Comparison of ENCODE assay signal across 31 cellular contexts in genomic region chr17:46809110-46809571, GRCh38. TPM values are rescaled to one million over a fixed set of nuclear protein-coding genes. Genes with fewer than 3 reads are reported as not detected.
DNase-seq lines count a peak whose midpoint lies in the region; ATAC-seq and TF ChIP-seq lines count a peak whose summit lies in the region.
"Had no signal": no experiment of that assay in that cellular context is flagged by ENCODE, and none has a peak within 500 bp of the region (broad histone marks: within the 10 kb centered on the region; RNA-seq: fewer than 3 reads in every experiment).

No MANE protein-coding gene starts in this region.

- no peak overlapping the region for H3K27ac ChIP-seq in upper lobe of right lung
- H3K27ac ChIP-seq: esophagus muscularis mucosa, gastrocnemius medialis, GM23248, SJSA1, stomach, tibial nerve had no signal

- DNase-seq in NCI-H82 (lab: John Stamatoyannopoulos, UW) (peak; percentile 48), NCI-H82 treated with DMSO at 0.1 percent for 48 hours (lab: John Stamatoyannopoulos, UW; ENCODE audit: unreplicated experiment) (no peak), NCI-H526 treated with DMSO at 0.1 percent for 48 hours (lab: John Stamatoyannopoulos, UW) (peak; percentile 87), iPS-NIHi11 (ENCODE audit: low spot score) (peak; percentile 74), upper lobe of right lung (no peak), SIG-M5 (lab: John Stamatoyannopoulos, UW) (no peak)
- no peak for DNase-seq in activated CD4-positive, alpha-beta T cell treated with anti-CD3 and anti-CD28 coated beads for 36 hours
- no peak for DNase-seq in activated CD4-positive, CD25-positive, alpha-beta regulatory T cell (lab: John Stamatoyannopoulos, UW)
- DNase-seq: activated CD4-positive, alpha-beta T cell treated with anti-CD3 and anti-CD28 coated beads, Interleukin-2, amount 50 U/mL, for 4 hours; activated effector memory CD4-positive, alpha-beta T cell treated with Interleukin-2 at 50 U/mL for 16 hours; DND-41; effector memory CD4-positive, alpha-beta T cell; gastrocnemius medialis; GM23248; kidney glomerular epithelial cell; mammary epithelial cell; MM.1S; NCI-H1417 treated with DMSO at 0.1 percent for 48 hours; NCI-H2171; NK-92 treated with Interleukin-12 subunit alpha and Interleukin-12 subunit beta, amount 100 ng/mL, for 24 hours; retina; stimulated activated CD4-positive, alpha-beta T cell treated with anti-CD3 and anti-CD28 coated beads, Interleukin-4, amount 100 ng/mL, for 4 hours; stomach had no signal

- no peaks in the 10 kb centered on the region for H3K4me1 ChIP-seq in upper lobe of right lung
- H3K4me1 ChIP-seq: gastrocnemius medialis, SJSA1, stomach, tibial nerve had no signal

- CTCF ChIA-PET in activated CD4-positive, alpha-beta T cell treated with anti-CD3 and anti-CD28 coated beads for 36 hours (lab: Charles Lee) = interaction anchor here (1.5 kb wide), 1 partner anchor 26 kb away, joined by 5 read pairs; no protein-coding TSS in a partner anchor

- intact Hi-C loops in upper lobe of right lung (cut with DNase I) = no loop called here
- intact Hi-C loops in activated CD4-positive, alpha-beta T cell treated with anti-CD3 and anti-CD28 coated beads for 36 hours (cut with DNase I, micrococcal nuclease) = no loop called here

- H3K9me3 Mint-ChIP-seq in activated CD4-positive, alpha-beta T cell treated with anti-CD3 and anti-CD28 coated beads for 36 hours (ENCODE audit: low read depth) = no peaks in the 10 kb centered on the region
- H3K9me3 Mint-ChIP-seq: T-helper 1 cell treated with Interleukin-12 subunit alpha and Interleukin-12 subunit beta and Interleukin-4 antibody, amounts not matched to agents 30 μg/mL and 1 μg/mL, for 36 hours had no signal

- no peaks in the 10 kb centered on the region for H3K36me3 Mint-ChIP-seq in activated CD4-positive, alpha-beta T cell treated with anti-CD3 and anti-CD28 coated beads for 36 hours (ENCODE audit: low read depth)

- POLR2A ChIA-PET in activated CD4-positive, alpha-beta T cell treated with anti-CD3 and anti-CD28 coated beads for 36 hours (lab: Charles Lee) = no interaction called here

- H3K4me3 Mint-ChIP-seq in activated CD4-positive, alpha-beta T cell treated with anti-CD3 and anti-CD28 coated beads for 36 hours = no peak overlapping the region
- H3K4me3 Mint-ChIP-seq: B cell; T-helper 1 cell treated with Interleukin-12 subunit alpha and Interleukin-12 subunit beta and Interleukin-4 antibody, amounts not matched to agents 30 μg/mL and 1 μg/mL, for 36 hours had no signal

- peak; percentile 40 for ATAC-seq in upper lobe of right lung
- ATAC-seq in activated CD4-positive, alpha-beta T cell treated with anti-CD3 and anti-CD28 coated beads for 36 hours = no peak
- ATAC-seq: gastrocnemius medialis, Panc1 had no signal

- H3K4me3 ChIP-seq in upper lobe of right lung = no peak overlapping the region
- H3K4me3 ChIP-seq: esophagus muscularis mucosa, gastrocnemius medialis, GM23248, SJSA1, stomach, tibial nerve had no signal

- H3K4me1 Mint-ChIP-seq in activated CD4-positive, alpha-beta T cell treated with anti-CD3 and anti-CD28 coated beads for 36 hours = no peaks in the 10 kb centered on the region
- H3K4me1 Mint-ChIP-seq: B cell had no signal

- no peak for TF ChIP-seq CTCF in upper lobe of right lung (IDR thresholded peaks at IDR 0.05)

- peaks cover 16% of the 10 kb centered on the region for H3K27me3 Mint-ChIP-seq in activated CD4-positive, alpha-beta T cell treated with anti-CD3 and anti-CD28 coated beads for 36 hours

- no peaks in the 10 kb centered on the region for H3K36me3 ChIP-seq in upper lobe of right lung
- H3K36me3 ChIP-seq: esophagus muscularis mucosa, gastrocnemius medialis, SJSA1, stomach, tibial nerve had no signal

- H3K9me3 ChIP-seq in upper lobe of right lung = no peaks in the 10 kb centered on the region
- H3K9me3 ChIP-seq: esophagus muscularis mucosa, gastrocnemius medialis, SJSA1, stomach had no signal

- peaks cover 10% of the 10 kb centered on the region for H3K27me3 ChIP-seq in upper lobe of right lung

- no peak overlapping the region for H3K27ac Mint-ChIP-seq in activated CD4-positive, alpha-beta T cell treated with anti-CD3 and anti-CD28 coated beads for 36 hours
- H3K27ac Mint-ChIP-seq: B cell; T-helper 1 cell treated with Interleukin-12 subunit alpha and Interleukin-12 subunit beta and Interleukin-4 antibody, amounts not matched to agents 30 μg/mL and 1 μg/mL, for 36 hours had no signal

RNA-seq across cellular contexts. Expression of gene WNT3, which starts 9.4 kb away (rescaled TPM):
- 3.3 TPM for total RNA-seq in upper lobe of right lung
- under 1 TPM; 0.09 to 0.12 TPM for total RNA-seq in activated CD4-positive, alpha-beta T cell treated with anti-CD3 and anti-CD28 coated beads for 36 hours

RNA-seq across cellular contexts. Expression of gene WNT9B, which starts 42.2 kb away (rescaled TPM):
- 2.0 TPM for total RNA-seq in upper lobe of right lung
- total RNA-seq in activated CD4-positive, alpha-beta T cell treated with anti-CD3 and anti-CD28 coated beads for 36 hours = not detected
- total RNA-seq: A172, B cell, GM23248, mammary epithelial cell, osteocyte, SJSA1, stomach had no signal

Comparison
In these comparisons a context has a peak if more than half of its experiments do, and no peak if none do; other contexts are left out.
1. DNase-seq: peak in NCI-H82 (single experiment), NCI-H526 treated with DMSO at 0.1 percent for 48 hours (single experiment) and iPS-NIHi11 (single experiment); none in NCI-H82 treated with DMSO at 0.1 percent for 48 hours (single experiment), upper lobe of right lung (single experiment), activated CD4-positive, alpha-beta T cell treated with anti-CD3 and anti-CD28 coated beads for 36 hours (single experiment), activated CD4-positive, CD25-positive, alpha-beta regulatory T cell (0 of 4) and SIG-M5 (single experiment).